Comparison of ENCODE assay signal across 22 cellular contexts in the genomic region with DNA sequence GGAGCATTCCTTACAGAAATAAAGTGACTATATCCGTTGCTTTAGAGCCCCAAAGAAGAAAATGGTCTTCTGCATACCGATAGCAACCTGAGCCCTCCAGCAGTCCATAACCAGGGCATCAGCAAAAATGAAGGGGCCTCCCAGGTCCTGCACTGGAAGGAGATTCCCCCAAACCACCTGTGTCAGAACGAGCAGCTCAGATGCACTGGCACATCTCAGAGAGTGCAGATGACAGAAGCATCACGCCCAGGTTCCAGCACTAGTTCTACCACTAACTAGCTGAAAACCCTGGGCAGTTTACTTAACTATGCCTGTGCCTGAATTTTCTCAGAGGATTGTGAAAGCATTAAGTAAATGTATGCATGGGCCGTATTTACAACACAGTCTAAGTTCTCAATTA.
"Had no signal": no experiment of that assay in that cellular context is flagged by ENCODE, and none has a peak within 500 bp of the region (broad histone marks: within the 10 kb centered on the region; RNA-seq: fewer than 3 reads in every experiment).

No MANE protein-coding gene starts in this region.

- H3K27me3 ChIP-seq: ascending aorta, cardiac muscle cell, colonic mucosa, foreskin keratinocyte, gastrocnemius medialis had no signal

- H3K4me3 ChIP-seq: ascending aorta, breast epithelium, cardiac muscle cell, colonic mucosa, gastrocnemius medialis had no signal

- H3K9me3 ChIP-seq: ascending aorta, colonic mucosa, gastrocnemius medialis had no signal

- H3K4me1 ChIP-seq: ascending aorta, breast epithelium, colonic mucosa, foreskin keratinocyte, gastrocnemius medialis had no signal

- H3K36me3 ChIP-seq: ascending aorta, breast epithelium, cardiac muscle cell, colonic mucosa, gastrocnemius medialis had no signal

- H3K27ac ChIP-seq: ascending aorta, breast epithelium, cardiac muscle cell, colonic mucosa, foreskin keratinocyte, gastrocnemius medialis had no signal

- DNase-seq: activated CD4-positive, alpha-beta memory T cell treated with anti-CD3 and anti-CD28 coated beads for 36 hours; activated CD4-positive, alpha-beta T cell treated with anti-CD3 and anti-CD28 coated beads for 36 hours; activated CD4-positive, alpha-beta T cell treated with anti-CD3 and anti-CD28 coated beads, Interleukin-2, amount 10 ng/mL, durations not matched to agents 24 days and 14 days; activated CD4-positive, CD25-positive, alpha-beta regulatory T cell; activated CD4-positive, CD25-positive, alpha-beta regulatory T cell treated with anti-CD3 and anti-CD28 coated beads, Interleukin-2, amount 50 U/mL, for 72 hours; activated CD8-positive, alpha-beta T cell treated with anti-CD3 and anti-CD28 coated beads, Interleukin-2, amount 10 ng/mL, durations not matched to agents 7 days and 5 days; activated gamma-delta T cell; activated naive CD4-positive, alpha-beta T cell; activated naive CD4-positive, alpha-beta T cell treated with anti-CD3 and anti-CD28 coated beads, Interleukin-2, amount 10 ng/mL, durations not matched to agents 7 days and 5 days; activated naive CD8-positive, alpha-beta T cell treated with anti-CD3 and anti-CD28 coated beads, Interleukin-2, amount 10 ng/mL, durations not matched to agents 7 days and 5 days; activated T-cell treated with anti-CD3 and anti-CD28 coated beads, Interleukin-2, amount 50 U/mL, for 4 hours; central memory CD4-positive, alpha-beta T cell; cerebellar nuclear complex; colonic mucosa; effector CD8-positive, alpha-beta T cell; foreskin keratinocyte; gastrocnemius medialis; glutamatergic neuron; T-helper 2 cell had no signal
